ENCODE assay signal across 1 cellular context in genomic region chr5:137563301-137563645, GRCh38.
TF ChIP-seq lines count a peak whose summit lies in the region.

No MANE protein-coding gene starts in this region.

TF ChIP-seq in SK-N-SH, 30 proteins besides CTCF, POLR2A, EP300 and RAD21 (continued from another document):
- no peak for TF ChIP-seq REST (IDR thresholded peaks at IDR 0.05; ENCODE audit: low read depth, low read length)
- TF ChIP-seq GATA2 (CRISPR knock-in tag; IDR thresholded peaks at IDR 0.05) = no peak
- TF ChIP-seq, protein P1, sequence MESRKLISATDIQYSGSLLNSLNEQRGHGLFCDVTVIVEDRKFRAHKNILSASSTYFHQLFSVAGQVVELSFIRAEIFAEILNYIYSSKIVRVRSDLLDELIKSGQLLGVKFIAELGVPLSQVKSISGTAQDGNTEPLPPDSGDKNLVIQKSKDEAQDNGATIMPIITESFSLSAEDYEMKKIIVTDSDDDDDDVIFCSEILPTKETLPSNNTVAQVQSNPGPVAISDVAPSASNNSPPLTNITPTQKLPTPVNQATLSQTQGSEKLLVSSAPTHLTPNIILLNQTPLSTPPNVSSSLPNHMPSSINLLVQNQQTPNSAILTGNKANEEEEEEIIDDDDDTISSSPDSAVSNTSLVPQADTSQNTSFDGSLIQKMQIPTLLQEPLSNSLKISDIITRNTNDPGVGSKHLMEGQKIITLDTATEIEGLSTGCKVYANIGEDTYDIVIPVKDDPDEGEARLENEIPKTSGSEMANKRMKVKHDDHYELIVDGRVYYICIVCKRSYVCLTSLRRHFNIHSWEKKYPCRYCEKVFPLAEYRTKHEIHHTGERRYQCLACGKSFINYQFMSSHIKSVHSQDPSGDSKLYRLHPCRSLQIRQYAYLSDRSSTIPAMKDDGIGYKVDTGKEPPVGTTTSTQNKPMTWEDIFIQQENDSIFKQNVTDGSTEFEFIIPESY (IDR thresholded peaks at IDR 0.05; ENCODE audit: borderline replicate concordance, low read depth) = no peak
- TF ChIP-seq, protein P2, sequence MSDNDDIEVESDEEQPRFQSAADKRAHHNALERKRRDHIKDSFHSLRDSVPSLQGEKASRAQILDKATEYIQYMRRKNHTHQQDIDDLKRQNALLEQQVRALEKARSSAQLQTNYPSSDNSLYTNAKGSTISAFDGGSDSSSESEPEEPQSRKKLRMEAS (IDR thresholded peaks at IDR 0.05; ENCODE audit: low read depth) = no peak
- TF ChIP-seq TEAD4 (IDR thresholded peaks at IDR 0.05; ENCODE audit: borderline replicate concordance, insufficient read depth) = no peak
- TF ChIP-seq EZH2phosphoT487 (IDR thresholded peaks at IDR 0.05; ENCODE audit: borderline replicate concordance, low read depth) = no peak
